In the genomic region with DNA sequence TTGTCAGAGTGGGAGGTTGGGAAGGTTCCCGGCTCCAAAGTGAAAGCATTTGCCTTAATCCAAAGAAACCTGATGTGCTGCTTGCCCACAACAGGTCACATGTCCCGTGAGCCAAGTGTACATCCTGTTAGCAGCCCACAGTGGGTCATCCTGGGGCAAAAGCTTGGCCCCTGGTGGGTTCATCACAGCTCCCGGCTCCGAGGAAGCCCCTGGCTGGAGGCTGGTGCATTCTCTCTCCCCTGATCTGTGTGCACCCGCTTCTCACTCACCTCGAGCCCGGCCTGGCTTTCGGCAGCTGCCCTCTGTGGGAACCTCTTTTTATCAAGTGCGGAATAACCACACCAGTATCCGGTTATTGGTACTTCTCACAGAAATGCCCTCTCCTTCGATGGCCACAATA, we compare ENCODE assay signal across 14 cellular contexts.
DNase-seq lines count a peak whose midpoint lies in the region; ATAC-seq, FAIRE-seq and TF ChIP-seq lines count a peak whose summit lies in the region.
"Had no signal": no experiment of that assay in that cellular context is flagged by ENCODE, and none has a peak within 500 bp of the region (broad histone marks: within the 10 kb centered on the region; RNA-seq: fewer than 3 reads in every experiment).

No MANE protein-coding gene starts in this region.

- TF ChIP-seq EP300 in A549 (IDR thresholded peaks at IDR 0.05): no peak

- peak overlapping the region; percentile 32; the same call in 2 of the 3 replicates for H3K4me2 ChIP-seq in A549
- H3K4me2 ChIP-seq in osteoblast (ENCODE audit: insufficient read depth, low read length): no peak overlapping the region
- H3K4me2 ChIP-seq in Karpas-422 (ENCODE audit: low read depth, low read length, poor library complexity, severe bottlenecking): no peak overlapping the region

- no peak overlapping the region for H3K27ac Mint-ChIP-seq in endodermal cell
- H3K27ac Mint-ChIP-seq: CD4-positive, alpha-beta memory T cell had no signal

- FAIRE-seq in A549 (lab: Jason Lieb, UNC): no peak
- FAIRE-seq: K562 had no signal

- peaks cover 13% of the 10 kb centered on the region for H3K27me3 Mint-ChIP-seq in endodermal cell (ENCODE audit: insufficient read depth)

- H3K36me3 Mint-ChIP-seq in endodermal cell (ENCODE audit: low read depth): peaks cover 4% of the 10 kb centered on the region
- H3K36me3 Mint-ChIP-seq: CD4-positive, alpha-beta memory T cell had no signal

- H3K9me3 ChIP-seq in A549 (peaks cover 5% of the 10 kb centered on the region; the same call in 2 of the 3 replicates), endodermal cell (ENCODE audit: control insufficient read depth, low read length) (peaks cover 5% of the 10 kb centered on the region), osteoblast (ENCODE audit: low read depth, low read length) (no peaks in the 10 kb centered on the region), Karpas-422 (ENCODE audit: low read length) (no peaks in the 10 kb centered on the region; the same call in 1 of the 2 replicates)

- TF ChIP-seq POLR2A in A549 (IDR thresholded peaks at IDR 0.05; ENCODE audit: low read length): no peak

- H3K27ac ChIP-seq in A549 (no peak overlapping the region), endodermal cell (ENCODE audit: low read depth, low read length) (no peak overlapping the region), osteoblast (ENCODE audit: low read depth, low read length) (no peak overlapping the region), Karpas-422 (ENCODE audit: low read length) (no peak overlapping the region)

- H3K4me3 ChIP-seq in A549 (no peak overlapping the region), endodermal cell (ENCODE audit: low read length) (no peak overlapping the region), osteoblast (ENCODE audit: insufficient read depth, low read length) (no peak overlapping the region), Karpas-422 (ENCODE audit: low read length) (no peak overlapping the region)
- H3K4me3 ChIP-seq: K562 had no signal

- H3K4me1 ChIP-seq in A549 (peaks cover 13% of the 10 kb centered on the region; the same call in 1 of the 3 replicates), endodermal cell (ENCODE audit: control insufficient read depth, insufficient read depth, low read length) (no peaks in the 10 kb centered on the region), osteoblast (ENCODE audit: insufficient read depth, low read length) (no peaks in the 10 kb centered on the region), Karpas-422 (ENCODE audit: low read length) (no peaks in the 10 kb centered on the region)

- H3K9ac ChIP-seq in endodermal cell (ENCODE audit: extremely low read depth, low read length, poor library complexity, severe bottlenecking) (no peak overlapping the region), Karpas-422 (ENCODE audit: low read length) (no peak overlapping the region)

- H4K20me1 ChIP-seq in osteoblast (ENCODE audit: insufficient read depth, low read length): no peaks in the 10 kb centered on the region
- H4K20me1 ChIP-seq in Karpas-422 (ENCODE audit: insufficient read depth, low read depth, low read length): no peaks in the 10 kb centered on the region

- no peaks in the 10 kb centered on the region for H3K79me2 ChIP-seq in osteoblast (ENCODE audit: insufficient read depth, low read length)
- H3K79me2 ChIP-seq in Karpas-422 (ENCODE audit: low read length): no peaks in the 10 kb centered on the region

- no peak for TF ChIP-seq RAD21 in A549 (conservative IDR thresholded peaks at IDR 0.05 in 1 of 2, IDR thresholded peaks at IDR 0.05 in 1 of 2)

- H3K9me3 Mint-ChIP-seq in endodermal cell: peaks cover 7% of the 10 kb centered on the region

- no peak for TF ChIP-seq CTCF in A549 (IDR thresholded peaks at IDR 0.05)
- no peak for TF ChIP-seq CTCF in endodermal cell (conservative IDR thresholded peaks at IDR 0.05)
- no peak for TF ChIP-seq CTCF in osteoblast (IDR thresholded peaks at IDR 0.05; ENCODE audit: extremely low read depth, low read depth, low read length)

- peaks cover 10% of the 10 kb centered on the region for H3K4me1 Mint-ChIP-seq in endodermal cell

- H3K4me3 Mint-ChIP-seq in endodermal cell: no peak overlapping the region
- H3K4me3 Mint-ChIP-seq: CD4-positive, alpha-beta memory T cell had no signal

- ATAC-seq in A549 (no peak; a peak in 1 of 6 replicates), GM21390 (IDR thresholded peaks at IDR 0.05; ENCODE audit: unreplicated experiment) (no peak)
- ATAC-seq: K562 had no signal

- no peaks in the 10 kb centered on the region for H3K36me3 ChIP-seq in endodermal cell (ENCODE audit: control insufficient read depth, insufficient read depth, low read length)
- no peaks in the 10 kb centered on the region for H3K36me3 ChIP-seq in osteoblast (ENCODE audit: insufficient read depth, low read length)
- no peaks in the 10 kb centered on the region for H3K36me3 ChIP-seq in Karpas-422 (ENCODE audit: insufficient read depth, low read length)

- POLR2A ChIA-PET in A549 (lab: Yijun Ruan, JAX): no interaction called here

- no peak overlapping the region for H2AFZ ChIP-seq in osteoblast (ENCODE audit: low read length)
- H2AFZ ChIP-seq in Karpas-422 (ENCODE audit: low read length): no peak overlapping the region

- peak; percentile 3 for DNase-seq in 8988T
- no peak for DNase-seq in A549 (ENCODE audit: low read depth in 1 of 2, low spot score in 1 of 2)
- peak; percentile 38 for DNase-seq in endodermal cell
- DNase-seq in osteoblast (ENCODE audit: insufficient read length, low spot score, missing footprints): peak; percentile 77
- DNase-seq in NCI-H526 treated with DMSO at 0.1 percent for 48 hours (lab: John Stamatoyannopoulos, UW): no peak
- DNase-seq in AG08396 (ENCODE audit: low spot score): no peak
- no peak for DNase-seq in Karpas-422
- DNase-seq: CD4-positive, alpha-beta memory T cell; DMS79 treated with DMSO at 0.1 percent for 48 hours; NCI-H1436; NCI-H2081; NCI-H510A treated with DMSO at 0.1 percent for 48 hours had no signal

- H3K27me3 ChIP-seq in endodermal cell (ENCODE audit: control insufficient read depth, insufficient read depth, low read length, poor library complexity, severe bottlenecking): no peaks in the 10 kb centered on the region
- no peaks in the 10 kb centered on the region for H3K27me3 ChIP-seq in osteoblast (ENCODE audit: insufficient read depth, low read length)
- no peaks in the 10 kb centered on the region for H3K27me3 ChIP-seq in Karpas-422 (ENCODE audit: low read length)

- CTCF ChIA-PET in A549 (lab: Yijun Ruan, JAX): interaction anchor here (1.2 kb wide), 1 partner anchor 1538 kb away, joined by 3 read pairs; no protein-coding TSS in a partner anchor

- 61% methylated on average over 11 of the region's 11 CpGs for WGBS in A549 (ENCODE audit: missing lambda C conversion rate)
- 89 to 92% methylated on average over 10 to 11 of the region's 11 CpGs for WGBS in endodermal cell (ENCODE audit: insufficient coverage in 1 of 2, insufficient read length in 1 of 2), 2 experiments

- H3K9me2 ChIP-seq in Karpas-422 (replicated peaks; ENCODE audit: insufficient read depth, low read length): no peaks in the 10 kb centered on the region

TF ChIP-seq in A549, 52 proteins besides CTCF, POLR2A, EP300 and RAD21:
- TF ChIP-seq ZSCAN20 (CRISPR knock-in tag; IDR thresholded peaks at IDR 0.05) (no peak), JUNB (IDR thresholded peaks at IDR 0.05) (no peak), SREBF2 (IDR thresholded peaks at IDR 0.05) (no peak), SMC3 (IDR thresholded peaks at IDR 0.05) (no peak), JUN (IDR thresholded peaks at IDR 0.05) (no peak)

Comparison
In these comparisons a context has a peak if more than half of its experiments do, and no peak if none do; other contexts are left out.
1. DNase-seq: peak in 8988T (single experiment), endodermal cell (single experiment) and osteoblast (single experiment); none in A549 (0 of 2), NCI-H526 treated with DMSO at 0.1 percent for 48 hours (single experiment), AG08396 (single experiment) and Karpas-422 (single experiment).